In the genomic region with DNA sequence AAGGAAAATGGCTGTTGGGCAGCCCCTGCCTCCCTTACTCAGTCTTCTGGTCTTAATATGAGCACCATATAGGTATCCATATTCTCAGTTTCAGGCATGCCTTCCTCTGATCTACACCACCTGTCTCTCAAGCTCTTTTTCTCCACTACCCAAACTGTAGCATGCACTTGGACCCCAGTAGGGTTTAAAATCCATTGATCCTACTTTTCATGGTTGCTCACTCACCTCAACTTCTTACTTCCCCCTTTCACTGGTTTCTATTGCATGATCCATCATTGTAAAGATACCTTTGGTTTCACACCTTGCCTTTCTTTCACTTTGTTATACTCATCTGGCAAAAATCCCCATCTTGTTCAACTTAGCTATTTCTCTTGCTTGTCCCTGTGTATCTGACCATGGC, we compare ENCODE assay signal across 11 cellular contexts.
DNase-seq lines count a peak whose midpoint lies in the region; ATAC-seq, FAIRE-seq and TF ChIP-seq lines count a peak whose summit lies in the region.
"Had no signal": no experiment of that assay in that cellular context is flagged by ENCODE, and none has a peak within 500 bp of the region (broad histone marks: within the 10 kb centered on the region; RNA-seq: fewer than 3 reads in every experiment).

No MANE protein-coding gene starts in this region.

- no peak overlapping the region for H3K27ac Mint-ChIP-seq in progenitor cell of endocrine pancreas

- H3K36me3 Mint-ChIP-seq in progenitor cell of endocrine pancreas (ENCODE audit: insufficient read depth): peaks cover 8% of the 10 kb centered on the region

- no peak for DNase-seq in GM12892 (ENCODE audit: insufficient read length)
- peak; percentile 12 for DNase-seq in GM19238 (ENCODE audit: insufficient read length, low spot score)
- DNase-seq in progenitor cell of endocrine pancreas (ENCODE audit: low spot score, unreplicated experiment): no peak
- no peak for DNase-seq in NCI-H2081 treated with DMSO at 0.1 percent for 48 hours (lab: John Stamatoyannopoulos, UW)
- no peak for DNase-seq in SKM-1 (lab: John Stamatoyannopoulos, UW; ENCODE audit: unreplicated experiment)
- DNase-seq in ureter (ENCODE audit: low spot score): no peak
- DNase-seq: effector CD8-positive, alpha-beta T cell; NCI-H1105; right cardiac atrium had no signal

- H3K9me3 Mint-ChIP-seq in progenitor cell of endocrine pancreas (ENCODE audit: low read depth): peaks cover 3% of the 10 kb centered on the region

- peak; percentile 82 for ATAC-seq in HG02642 (IDR thresholded peaks at IDR 0.05; ENCODE audit: poor library complexity, unreplicated experiment)
- peak; percentile 90 for ATAC-seq in HG03432 (IDR thresholded peaks at IDR 0.05; ENCODE audit: unreplicated experiment)
- ATAC-seq: right cardiac atrium had no signal

- peak; percentile 50 for FAIRE-seq in GM12892 (lab: Jason Lieb, UNC)

- TF ChIP-seq CTCF in progenitor cell of endocrine pancreas (IDR thresholded peaks at IDR 0.05; ENCODE audit: unreplicated experiment): no peak

- TF ChIP-seq POLR2A in GM12892 (IDR thresholded peaks at IDR 0.05; ENCODE audit: low read depth, low read length): no peak

- no peak overlapping the region for H3K4me3 Mint-ChIP-seq in progenitor cell of endocrine pancreas (ENCODE audit: low read depth)

- H3K4me1 Mint-ChIP-seq in progenitor cell of endocrine pancreas (ENCODE audit: low read depth): no peaks in the 10 kb centered on the region

- H3K27me3 Mint-ChIP-seq in progenitor cell of endocrine pancreas: no peaks in the 10 kb centered on the region
